In the genomic region with DNA sequence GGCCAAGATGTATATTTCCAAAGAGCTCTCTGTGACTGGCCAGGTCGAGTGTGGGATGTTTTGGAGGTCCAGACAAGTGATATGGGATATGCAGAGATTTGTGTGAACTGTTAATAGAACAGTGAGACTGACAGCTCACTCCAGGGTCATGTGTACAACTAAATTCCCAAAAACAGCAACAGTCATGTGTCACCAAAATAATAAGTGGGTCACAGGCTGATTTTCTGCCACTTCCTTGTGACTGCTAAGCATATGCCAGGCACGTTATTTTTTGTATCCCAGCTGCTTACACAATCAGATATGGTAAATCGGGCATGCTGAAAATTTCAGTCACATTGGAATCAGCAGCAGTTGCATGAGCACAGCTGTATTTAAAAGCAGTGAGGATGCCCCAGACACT, we compare ENCODE assay signal across 11 cellular contexts.
"Had no signal": no experiment of that assay in that cellular context is flagged by ENCODE, and none has a peak within 500 bp of the region (broad histone marks: within the 10 kb centered on the region; RNA-seq: fewer than 3 reads in every experiment).

No MANE protein-coding gene starts in this region.

- DNase-seq: activated CD4-positive, alpha-beta T cell treated with anti-CD3 and anti-CD28 coated beads, Interleukin-2, amount 10 ng/mL, durations not matched to agents 7 days and 5 days; activated CD4-positive, CD25-positive, alpha-beta regulatory T cell; activated naive CD4-positive, alpha-beta T cell; activated naive CD8-positive, alpha-beta T cell treated with anti-CD3 and anti-CD28 coated beads, Interleukin-2, amount 10 ng/mL, durations not matched to agents 7 days and 5 days; ovary; stimulated activated CD4-positive, alpha-beta T cell treated with anti-CD3 and anti-CD28 coated beads, Interleukin-2, amount 100 ng/mL, for 48 hours; SW 1271; transverse colon had no signal

- H3K27me3 ChIP-seq: esophagus muscularis mucosa, ovary, transverse colon had no signal

- H3K36me3 ChIP-seq: esophagus muscularis mucosa, ovary, transverse colon had no signal

- H3K4me3 ChIP-seq: esophagus muscularis mucosa, lung, ovary, transverse colon had no signal

- H3K27ac ChIP-seq: esophagus muscularis mucosa, ovary, transverse colon had no signal

- H3K4me1 ChIP-seq: transverse colon had no signal

- H3K9me3 ChIP-seq: esophagus muscularis mucosa, ovary, transverse colon had no signal

- ATAC-seq: stimulated activated memory B cell treated with anti-CD40 and anti-IgM and Interleukin-4, amounts not matched to agents 10 μg/mL and 1 μg/mL and 100 μg/mL, for 72 hours had no signal
